ENCODE assay signal across 20 cellular contexts in the genomic region with DNA sequence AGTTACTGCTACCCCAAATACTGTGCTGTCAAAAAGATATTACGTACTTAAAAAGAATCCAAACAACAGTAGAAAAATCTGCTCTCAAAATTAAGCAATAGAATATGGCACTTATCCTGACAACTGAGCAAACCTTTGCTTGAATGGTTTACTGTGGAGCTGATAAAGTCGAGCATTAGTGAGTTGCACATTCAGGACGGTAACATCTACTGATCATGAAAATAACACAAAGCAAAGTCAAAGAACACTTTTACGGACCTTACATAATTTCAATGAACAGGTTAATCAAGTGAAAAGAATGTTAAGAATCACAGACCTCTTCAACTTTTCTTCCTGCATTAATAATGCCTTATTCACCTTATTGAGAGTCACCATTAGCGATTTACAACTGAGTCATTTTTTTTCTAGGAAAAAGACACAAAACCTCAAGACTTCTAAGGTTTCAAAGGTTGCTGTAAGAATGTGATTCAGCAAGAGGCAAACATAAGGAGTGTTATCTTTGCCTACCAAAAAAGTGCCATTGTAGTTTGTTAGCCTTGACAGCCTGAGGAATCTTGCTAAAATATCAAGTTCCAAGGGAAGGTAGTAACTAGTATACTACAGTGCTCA.
"Had no signal": no experiment of that assay in that cellular context is flagged by ENCODE, and none has a peak within 500 bp of the region (broad histone marks: within the 10 kb centered on the region; RNA-seq: fewer than 3 reads in every experiment).

No MANE protein-coding gene starts in this region.

- FAIRE-seq: islet of Langerhans had no signal

- H3K4me3 ChIP-seq: gastroesophageal sphincter, heart right ventricle, right lobe of liver, smooth muscle cell, suprapubic skin had no signal

- DNase-seq: activated CD4-positive, alpha-beta T cell treated with anti-CD3 and anti-CD28 coated beads, Interleukin-2, amount 10 ng/mL, durations not matched to agents 24 days and 14 days; activated CD4-positive, CD25-positive, alpha-beta regulatory T cell; activated CD8-positive, alpha-beta memory T cell treated with anti-CD3 and anti-CD28 coated beads, Interleukin-2, amount 50 U/mL, for 48 hours; activated gamma-delta T cell; activated T-cell treated with anti-CD3 and anti-CD28 coated beads, Interleukin-2, amount 50 U/mL, for 72 hours; amniotic stem cell; cerebellar nuclear complex; effector memory CD8-positive, alpha-beta T cell; erythroblast; heart right ventricle; left ventricle myocardium superior; right lobe of liver; stimulated activated CD4-positive, alpha-beta T cell treated with anti-CD3 and anti-CD28 coated beads, Interleukin-4, amount 100 ng/mL, for 4 hours; T-helper 17 cell; trophoblast cell had no signal

- H3K36me3 ChIP-seq: gastroesophageal sphincter, heart right ventricle, right lobe of liver, suprapubic skin had no signal

- H3K27me3 ChIP-seq: gastroesophageal sphincter, heart right ventricle, right lobe of liver, suprapubic skin had no signal

- ATAC-seq: activated naive CD4-positive, alpha-beta T cell treated with anti-CD3 and anti-CD28 coated beads, Interleukin-2, amount 50 U/mL, for 72 hours; activated T-cell treated with anti-CD3 and anti-CD28 coated beads, Interleukin-2, amount 50 U/mL, for 72 hours; effector memory CD8-positive, alpha-beta T cell; gastroesophageal sphincter; heart right ventricle; left ventricle myocardium superior; right lobe of liver; T-helper 17 cell had no signal
